9 cellular contexts compared by ENCODE assay signal in the genomic region with DNA sequence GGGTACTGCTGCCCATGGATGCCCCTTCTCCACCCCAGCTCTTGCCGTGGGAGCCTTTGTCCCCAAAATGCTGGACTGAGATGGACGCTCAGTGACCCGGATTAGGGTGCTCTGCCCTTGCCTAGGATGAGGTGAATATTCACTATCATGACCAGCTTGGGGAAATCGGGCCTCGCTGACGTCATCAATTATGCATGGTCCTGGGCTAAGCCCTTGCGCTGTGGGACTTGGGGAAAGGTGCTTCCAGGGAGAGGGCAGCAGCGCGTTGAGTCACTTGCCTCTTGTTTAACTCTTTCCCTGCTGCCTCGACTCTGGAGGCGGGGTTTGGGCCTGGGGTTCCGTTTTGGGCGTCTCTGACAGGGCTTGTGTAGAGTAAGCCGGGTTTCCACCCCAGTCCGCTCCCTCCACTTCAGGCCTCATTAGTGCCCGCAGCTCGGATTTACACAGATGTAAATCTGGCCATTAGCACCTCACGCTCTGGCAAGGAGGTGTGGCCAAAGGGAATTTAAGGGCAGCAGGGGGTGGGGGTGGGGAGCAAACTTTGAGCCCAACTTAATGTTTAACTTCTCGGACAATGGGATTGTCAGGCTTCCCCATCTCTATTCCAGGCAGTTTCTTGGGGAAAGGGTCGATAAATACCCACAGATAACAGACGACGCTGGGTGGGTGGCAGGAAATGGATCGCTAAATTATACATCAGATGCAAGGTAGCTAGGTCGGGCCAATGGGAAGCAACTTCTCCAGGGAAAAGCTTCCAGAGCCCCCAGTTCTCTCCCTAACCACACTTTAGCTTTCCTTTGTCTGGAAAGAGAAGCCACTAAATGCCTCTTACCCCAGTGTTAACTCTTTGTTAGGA. TPM values are rescaled to one million over a fixed set of nuclear protein-coding genes. Genes with fewer than 3 reads are reported as not detected.
A peak's percentile ranks its signal among the peaks of the same experiment; 100 is the strongest.
DNase-seq lines count a peak whose midpoint lies in the region; ATAC-seq and TF ChIP-seq lines count a peak whose summit lies in the region.
"Had no signal": no experiment of that assay in that cellular context is flagged by ENCODE, and none has a peak within 500 bp of the region (broad histone marks: within the 10 kb centered on the region; RNA-seq: fewer than 3 reads in every experiment).

No MANE protein-coding gene starts in this region.

- H3K9ac ChIP-seq in endocrine pancreas (ENCODE audit: control insufficient read depth, insufficient read depth, low read length), result no peak overlapping the region

- H3K4me3 ChIP-seq in endocrine pancreas (ENCODE audit: control insufficient read depth, insufficient read depth, low read length), result peak overlapping the region; percentile 41

- H3K9me3 ChIP-seq in endocrine pancreas (ENCODE audit: control insufficient read depth, low read length), result no peaks in the 10 kb centered on the region
- H3K9me3 ChIP-seq: esophagus squamous epithelium had no signal

- no peaks in the 10 kb centered on the region for H3K4me1 ChIP-seq in endocrine pancreas (ENCODE audit: control insufficient read depth, insufficient read depth, low read length)

- H3K36me3 ChIP-seq in endocrine pancreas (ENCODE audit: control insufficient read depth, insufficient read depth, low read length), result no peaks in the 10 kb centered on the region
- H3K36me3 ChIP-seq: esophagus squamous epithelium had no signal

- no peaks in the 10 kb centered on the region for H3K27me3 ChIP-seq in endocrine pancreas (ENCODE audit: control insufficient read depth, insufficient read depth, low read length)
- H3K27me3 ChIP-seq: esophagus squamous epithelium had no signal

- POLR2A ChIA-PET in HEK293T (lab: Yijun Ruan, JAX), result interaction anchor here (1.3 kb wide), 1 partner anchor 19 kb away, joined by 3 read pairs; no protein-coding TSS in a partner anchor

- no peak for ATAC-seq in GM19328 (IDR thresholded peaks at IDR 0.05; ENCODE audit: unreplicated experiment)

- DNase-seq in HT-29 (ENCODE audit: low spot score) (peak; percentile 77), kidney glomerular epithelial cell (lab: John Stamatoyannopoulos, UW) (peak; percentile 27), smooth muscle cell of the brain vasculature (ENCODE audit: low read depth, low spot score) (peak; percentile 3), HEK293T (ENCODE audit: extremely low spot score) (no peak), NCI-H187 (lab: John Stamatoyannopoulos, UW) (no peak), hippocampal formation (lab: John Stamatoyannopoulos, UW) (no peak)
- DNase-seq: esophagus squamous epithelium had no signal

- CTCF ChIA-PET in HEK293T (lab: Yijun Ruan, JAX), result no interaction called here

TF ChIP-seq in HEK293T, 16 proteins besides CTCF, POLR2A, EP300 and RAD21:
- no peak for TF ChIP-seq HDGF (IDR thresholded peaks at IDR 0.05; ENCODE audit: borderline replicate concordance)
- TF ChIP-seq FOXK2 (IDR thresholded peaks at IDR 0.05), result no peak
- TF ChIP-seq SUZ12 (IDR thresholded peaks at IDR 0.05), result no peak
- no peak for TF ChIP-seq PKNOX1 (IDR thresholded peaks at IDR 0.05)
- TF ChIP-seq FOXM1 (IDR thresholded peaks at IDR 0.05; ENCODE audit: borderline replicate concordance), result no peak
- TF ChIP-seq ELF4 (IDR thresholded peaks at IDR 0.05), result no peak
- no peak for TF ChIP-seq SP1 (IDR thresholded peaks at IDR 0.05)

RNA-seq across cellular contexts. Expression of gene TCF7L2, which starts 51.3 kb away (rescaled TPM):
- total RNA-seq in HT-29 (2014; rRNA removed; shearing (Covaris generic)), result 13.8 and 16.5 TPM in 2 replicates

Comparison
In these comparisons a context has a peak if more than half of its experiments do, and no peak if none do; other contexts are left out.
1. DNase-seq: peak in HT-29 (single experiment), kidney glomerular epithelial cell (single experiment) and smooth muscle cell of the brain vasculature (single experiment); none in HEK293T (single experiment), NCI-H187 (0 of 2) and hippocampal formation (0 of 2).